18 cellular contexts compared by ENCODE assay signal in the genomic region with DNA sequence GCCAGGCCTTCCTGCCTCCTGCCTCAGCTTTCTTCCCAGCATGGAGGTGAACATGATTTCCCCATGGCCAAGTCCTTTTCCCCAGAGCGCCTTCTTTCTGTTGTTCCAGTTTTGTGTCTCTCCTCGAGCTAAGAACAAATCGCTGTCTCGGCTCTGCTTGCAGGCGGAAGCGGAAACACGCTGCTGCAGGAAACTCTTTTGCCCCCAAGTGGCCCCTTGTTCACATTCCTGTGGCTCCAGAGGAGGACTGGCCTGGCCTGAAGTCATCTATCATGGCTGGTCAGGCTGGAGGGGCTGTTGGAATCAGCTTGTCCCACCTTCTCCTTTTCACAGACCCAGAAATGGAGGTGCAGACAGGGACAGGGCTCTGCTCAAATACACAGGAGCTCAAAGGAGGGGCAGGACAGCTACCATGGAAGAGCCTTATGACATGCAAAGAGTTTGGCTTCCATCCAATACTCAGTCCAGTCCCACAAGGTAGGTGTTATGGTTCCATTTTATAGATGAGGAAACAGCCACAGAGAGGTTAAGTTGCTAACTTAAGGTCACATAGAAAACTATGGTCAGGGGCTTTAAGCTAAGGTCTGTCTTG.
DNase-seq lines count a peak whose midpoint lies in the region; ATAC-seq and TF ChIP-seq lines count a peak whose summit lies in the region.
"Had no signal": no experiment of that assay in that cellular context is flagged by ENCODE, and none has a peak within 500 bp of the region (broad histone marks: within the 10 kb centered on the region; RNA-seq: fewer than 3 reads in every experiment).

No MANE protein-coding gene starts in this region.

- peaks cover 3% of the 10 kb centered on the region for H3K9me3 Mint-ChIP-seq in mesothelial cell of epicardium
- H3K9me3 Mint-ChIP-seq: T-cell had no signal

- no peaks in the 10 kb centered on the region for H3K36me3 ChIP-seq in adipocyte (ENCODE audit: control insufficient read depth, insufficient read depth, low read length, severe bottlenecking)
- H3K36me3 ChIP-seq: adrenal gland, esophagus muscularis mucosa, WERI-Rb-1 had no signal

- H3K36me3 Mint-ChIP-seq in mesothelial cell of epicardium: no peaks in the 10 kb centered on the region
- H3K36me3 Mint-ChIP-seq: T-cell had no signal

- TF ChIP-seq CTCF in foreskin fibroblast (IDR thresholded peaks at IDR 0.05; ENCODE audit: low read depth, low read length) (no peak), mesothelial cell of epicardium (IDR thresholded peaks at IDR 0.05; ENCODE audit: unreplicated experiment) (no peak)

- ATAC-seq in GM21825 (IDR thresholded peaks at IDR 0.05; ENCODE audit: unreplicated experiment) (no peak), HG03565 (IDR thresholded peaks at IDR 0.05; ENCODE audit: unreplicated experiment) (no peak)
- ATAC-seq: T-cell had no signal

- H3K27me3 ChIP-seq in adipocyte (replicated peaks; ENCODE audit: control insufficient read depth, insufficient read depth, low read length): peaks cover 17% of the 10 kb centered on the region
- H3K27me3 ChIP-seq: adrenal gland had no signal

- no peaks in the 10 kb centered on the region for H3K9me3 ChIP-seq in adipocyte (ENCODE audit: control insufficient read depth, low read length)
- H3K9me3 ChIP-seq: adrenal gland, esophagus muscularis mucosa had no signal

- peak; percentile 24 for DNase-seq in CMK (ENCODE audit: low read depth)
- peak; percentile 17 for DNase-seq in adipocyte (ENCODE audit: low read depth)
- DNase-seq in foreskin fibroblast: peak; percentile 14 to 15
- peak in 1 of 2 experiments; percentile 48 for DNase-seq in mesothelial cell of epicardium (ENCODE audit: low spot score in 2 of 2, unreplicated experiment in 2 of 2)
- no peak for DNase-seq in NCI-H524 (lab: John Stamatoyannopoulos, UW)
- no peak for DNase-seq in kidney glomerular epithelial cell (lab: John Stamatoyannopoulos, UW)
- DNase-seq: cortex of kidney; GDM1; Kasumi-1; NCI-H1436; stimulated activated naive CD4-positive, alpha-beta T cell; T-cell; trophoblast cell; WERI-Rb-1 had no signal

- H3K27ac Mint-ChIP-seq in mesothelial cell of epicardium: peak overlapping the region; percentile 82
- H3K27ac Mint-ChIP-seq: T-cell had no signal

- peaks cover 23% of the 10 kb centered on the region for H3K27me3 Mint-ChIP-seq in mesothelial cell of epicardium (ENCODE audit: low read depth)

- peaks cover 26% of the 10 kb centered on the region for H3K4me1 ChIP-seq in adipocyte (ENCODE audit: control insufficient read depth, insufficient read depth, low read length)
- H3K4me1 ChIP-seq: adrenal gland, esophagus muscularis mucosa had no signal

- H3K4me3 ChIP-seq in adipocyte (ENCODE audit: low read length) (no peak overlapping the region), foreskin fibroblast (ENCODE audit: low read depth in 1 of 2, low read length in 2 of 2) (no peak overlapping the region)
- H3K4me3 ChIP-seq: adrenal gland, esophagus muscularis mucosa had no signal

- no peak overlapping the region for H3K9ac ChIP-seq in adipocyte (ENCODE audit: low read length)

- H3K4me3 Mint-ChIP-seq in mesothelial cell of epicardium: no peak overlapping the region
- H3K4me3 Mint-ChIP-seq: T-cell had no signal

- peaks cover 13% of the 10 kb centered on the region for H3K4me1 Mint-ChIP-seq in mesothelial cell of epicardium
- H3K4me1 Mint-ChIP-seq: T-cell had no signal

Comparison
In these comparisons a context has a peak if more than half of its experiments do, and no peak if none do; other contexts are left out.
1. DNase-seq: peak in CMK (single experiment), adipocyte (single experiment) and foreskin fibroblast (2 of 2); none in NCI-H524 (0 of 2) and kidney glomerular epithelial cell (single experiment).